In the genomic region with DNA sequence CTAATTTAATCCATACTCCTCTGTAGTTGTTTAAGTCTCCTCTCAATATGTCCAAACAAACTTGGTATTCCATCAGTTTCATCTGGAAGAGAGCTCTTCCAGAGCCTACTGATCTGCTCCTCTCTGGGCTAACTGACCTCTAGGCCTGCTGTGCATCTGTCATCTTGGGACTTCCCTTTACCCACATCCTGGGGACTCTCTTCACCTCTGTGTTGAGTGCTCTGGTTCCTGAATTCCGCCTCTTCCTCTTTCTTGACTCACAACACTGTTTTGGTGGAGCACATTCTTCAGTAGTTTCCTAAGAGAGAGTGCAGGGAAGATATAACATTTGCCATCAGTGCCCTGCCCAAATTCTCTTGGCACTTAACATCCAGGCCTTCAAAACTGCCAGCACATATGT, we compare ENCODE assay signal across 11 cellular contexts. TPM values are rescaled to one million over a fixed set of nuclear protein-coding genes. Genes with fewer than 3 reads are reported as not detected.
A peak's percentile ranks its signal among the peaks of the same experiment; 100 is the strongest.
DNase-seq lines count a peak whose midpoint lies in the region; ATAC-seq, FAIRE-seq and TF ChIP-seq lines count a peak whose summit lies in the region.
"Not testable (repeated sequence)": the region's sequence is repeated elsewhere in the genome, so short reads cannot be mapped to it uniquely, and the experiment has no call there.
"Had no signal": no experiment of that assay in that cellular context is flagged by ENCODE, and none has a peak within 500 bp of the region (broad histone marks: within the 10 kb centered on the region; RNA-seq: fewer than 3 reads in every experiment).

No MANE protein-coding gene starts in this region.

- H3K4me1 ChIP-seq in heart left ventricle; aorta (ENCODE audit: control insufficient read depth in 1 of 2, insufficient read depth in 2 of 2, low read length in 2 of 2): not testable (repeated sequence)

- H3K27ac ChIP-seq in heart left ventricle; aorta (ENCODE audit: low read depth in 1 of 2, low read length in 2 of 2): not testable (repeated sequence)

- CTCF ChIA-PET in activated CD8-positive, alpha-beta T cell treated with anti-CD3 and anti-CD28 coated beads, Interleukin-2, amount 10 ng/mL, durations not matched to agents 7 days and 5 days (lab: Charles Lee), result not testable (repeated sequence)

- H3K4me1 Mint-ChIP-seq in activated CD8-positive, alpha-beta T cell treated with anti-CD3 and anti-CD28 coated beads, Interleukin-2, amount 10 ng/mL, durations not matched to agents 7 days and 5 days (ENCODE audit: low read depth); naive B cell: not testable (repeated sequence)

- H3K9me3 ChIP-seq in heart left ventricle; aorta (ENCODE audit: control insufficient read depth, low read length): not testable (repeated sequence)

- not testable (repeated sequence) for TF ChIP-seq POLR2A in heart left ventricle (IDR thresholded peaks at IDR 0.05)

- not testable (repeated sequence) for H3K36me3 ChIP-seq in heart left ventricle; aorta (ENCODE audit: control insufficient read depth in 1 of 2, insufficient read depth in 2 of 2, low read length in 1 of 2)

- ATAC-seq in GM19351 (IDR thresholded peaks at IDR 0.05; ENCODE audit: unreplicated experiment) (peak; percentile 47), HG02623 (IDR thresholded peaks at IDR 0.05; ENCODE audit: unreplicated experiment) (peak; percentile 62), HG03159 (IDR thresholded peaks at IDR 0.05; ENCODE audit: unreplicated experiment) (peak; percentile 45), heart left ventricle (peak in 3 of 4 donors; percentile 50 to 83 (median 75)), naive B cell (ENCODE audit: low read depth in 2 of 2) (peak; percentile 81 to 85), aorta (ENCODE audit: low FRiP score) (peak; percentile 64)
- ATAC-seq in activated CD8-positive, alpha-beta T cell treated with anti-CD3 and anti-CD28 coated beads, Interleukin-2, amount 10 ng/mL, durations not matched to agents 7 days and 5 days, result peak; percentile 61

- not testable (repeated sequence) for H3K36me3 Mint-ChIP-seq in activated CD8-positive, alpha-beta T cell treated with anti-CD3 and anti-CD28 coated beads, Interleukin-2, amount 10 ng/mL, durations not matched to agents 7 days and 5 days (ENCODE audit: low read depth); naive B cell

- WGBS in heart left ventricle, 4 donors, result no CpG with 5 or more reads among the region's 1 CpG
- no CpG with 5 or more reads among the region's 1 CpG for WGBS in aorta, 2 donors

- not testable (repeated sequence) for H3K27ac Mint-ChIP-seq in activated CD8-positive, alpha-beta T cell treated with anti-CD3 and anti-CD28 coated beads, Interleukin-2, amount 10 ng/mL, durations not matched to agents 7 days and 5 days; naive B cell

- H3K4me3 Mint-ChIP-seq in activated CD8-positive, alpha-beta T cell treated with anti-CD3 and anti-CD28 coated beads, Interleukin-2, amount 10 ng/mL, durations not matched to agents 7 days and 5 days; naive B cell: not testable (repeated sequence)

- FAIRE-seq in GM18507 (lab: Jason Lieb, UNC), result peak; percentile 93

- intact Hi-C loops in heart left ventricle (cut with DNase I); aorta (cut with DNase I): not testable (repeated sequence)

- POLR2A ChIA-PET in activated CD8-positive, alpha-beta T cell treated with anti-CD3 and anti-CD28 coated beads, Interleukin-2, amount 10 ng/mL, durations not matched to agents 7 days and 5 days (lab: Charles Lee), result not testable (repeated sequence)

- not testable (repeated sequence) for H3K27me3 ChIP-seq in heart left ventricle; aorta (ENCODE audit: control insufficient read depth in 1 of 2, insufficient read depth in 2 of 2, low read length in 1 of 2)

- not testable (repeated sequence) for DNase-seq in GM18507 (ENCODE audit: extremely low spot score, insufficient read length, low read depth); activated CD8-positive, alpha-beta T cell treated with anti-CD3 and anti-CD28 coated beads, Interleukin-2, amount 10 ng/mL, durations not matched to agents 7 days and 5 days; heart left ventricle; naive B cell; aorta

- not testable (repeated sequence) for TF ChIP-seq CTCF in heart left ventricle (IDR thresholded peaks at IDR 0.05)

- H3K9me3 Mint-ChIP-seq in activated CD8-positive, alpha-beta T cell treated with anti-CD3 and anti-CD28 coated beads, Interleukin-2, amount 10 ng/mL, durations not matched to agents 7 days and 5 days (ENCODE audit: insufficient read depth); naive B cell: not testable (repeated sequence)

- H3K27me3 Mint-ChIP-seq in activated CD8-positive, alpha-beta T cell treated with anti-CD3 and anti-CD28 coated beads, Interleukin-2, amount 10 ng/mL, durations not matched to agents 7 days and 5 days (ENCODE audit: low read depth); naive B cell: not testable (repeated sequence)

- not testable (repeated sequence) for H3K4me3 ChIP-seq in heart left ventricle; aorta (ENCODE audit: low read length in 2 of 2)

RNA-seq across cellular contexts. Expression of a gene that starts 13.0 kb away (rescaled TPM):
- not detected for total RNA-seq in activated CD8-positive, alpha-beta T cell treated with anti-CD3 and anti-CD28 coated beads, Interleukin-2, amount 10 ng/mL, durations not matched to agents 7 days and 5 days
- total RNA-seq in heart left ventricle (100 to 1,000 TPM in 2 of 9 donors, 1 to 10 TPM in 1, under 1 TPM in 2, not detected in 4; 0.50 to 267 (median 1.4) TPM), aorta (1 to 10 TPM in 1 of 2 donors, under 1 TPM in 1; 0.75 to 1.2 TPM)
- polyA plus RNA-seq in heart left ventricle (10 to 100 TPM in 1 of 2 donors, not detected in 1; 46.1 TPM), naive B cell (ENCODE audit: low read depth in 6 of 6) (10 to 100 TPM in 1 of 6 donors, 1 to 10 TPM in 5; 5.6 to 12.2 (median 8.2) TPM), aorta (1 to 10 TPM in 1 of 2 donors, not detected in 1; 1.8 TPM)
- total RNA-seq: activated naive CD4-positive, alpha-beta T cell treated with anti-CD3 and anti-CD28 coated beads for 36 hours; PC-9 had no signal
- polyA plus RNA-seq: cardiac muscle cell had no signal
